Comparison of ENCODE assay signal across 1 cellular context in the genomic region with DNA sequence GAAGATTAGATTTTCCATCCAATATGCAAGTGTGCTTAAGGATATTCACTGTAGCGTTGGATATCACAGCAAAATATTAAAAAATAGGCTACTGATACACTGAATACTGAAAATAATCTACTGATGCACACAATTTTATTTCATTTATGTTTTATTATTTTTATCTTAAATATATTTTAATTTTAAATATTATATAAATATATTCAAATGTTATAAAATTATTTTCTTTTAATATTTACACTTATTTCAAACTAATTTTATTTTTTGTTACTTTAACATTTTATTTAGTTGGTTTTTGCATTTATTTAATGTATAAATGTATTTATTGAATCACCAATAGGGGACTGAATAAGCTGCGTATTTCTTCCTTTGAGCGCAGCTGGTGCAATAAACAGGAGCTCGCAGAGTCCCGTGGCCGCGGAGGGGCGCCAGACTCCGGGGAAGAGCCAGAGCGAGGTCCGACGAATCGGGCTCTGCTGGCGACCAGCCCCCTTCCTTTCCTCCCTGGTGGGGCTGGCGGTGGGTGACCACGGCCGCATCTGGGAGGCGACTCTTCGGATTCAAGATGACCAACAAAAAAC.
TF ChIP-seq lines count a peak whose summit lies in the region.

No MANE protein-coding gene starts in this region.

TF ChIP-seq in K562, 482 proteins besides CTCF, POLR2A, EP300 and RAD21:
- TF ChIP-seq NR3C1 (CRISPR knock-in tag; IDR thresholded peaks at IDR 0.05) (no peak), ZNF785 (CRISPR knock-in tag; IDR thresholded peaks at IDR 0.05) (no peak), MIER1 (IDR thresholded peaks at IDR 0.05; ENCODE audit: low read depth) (no peak), MCM2 (IDR thresholded peaks at IDR 0.05; ENCODE audit: low read depth) (no peak), ZNF696 (CRISPR knock-in tag; conservative IDR thresholded peaks at IDR 0.05) (no peak), ZNF347 (CRISPR knock-in tag; IDR thresholded peaks at IDR 0.05; ENCODE audit: low read depth) (no peak), POLR2AphosphoS2 (IDR thresholded peaks at IDR 0.05; ENCODE audit: low read length) (no peak), PYGO2 (tag; IDR thresholded peaks at IDR 0.05) (no peak), TOE1 (IDR thresholded peaks at IDR 0.05; ENCODE audit: borderline replicate concordance) (no peak), TOE1 (CRISPR knock-in tag; IDR thresholded peaks at IDR 0.05; ENCODE audit: borderline replicate concordance, low read depth) (no peak), KDM5B (IDR thresholded peaks at IDR 0.05; ENCODE audit: insufficient replicate concordance, low read depth, low read length) (no peak), TCF7L2 (IDR thresholded peaks at IDR 0.05; ENCODE audit: low read depth, low read length) (no peak)
